Comparison of ENCODE assay signal across 1 cellular context in the genomic region with DNA sequence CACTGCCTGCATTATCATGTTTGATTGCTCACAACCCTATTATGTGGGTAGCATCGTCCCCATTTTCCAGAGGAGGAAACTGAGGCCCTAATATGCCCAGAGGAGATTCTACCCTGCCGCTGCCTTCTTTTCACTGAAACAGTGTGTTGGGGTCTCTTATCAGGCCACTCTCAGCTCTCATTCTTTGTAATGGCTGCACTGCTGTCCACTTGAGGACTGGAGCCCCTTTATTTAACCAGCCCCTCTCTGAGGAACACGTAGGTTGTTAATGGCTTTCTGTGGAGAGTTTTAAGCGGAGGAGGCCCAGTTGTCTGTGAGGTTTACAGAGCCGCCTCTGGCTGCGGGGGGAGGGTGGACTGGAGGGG.
TF ChIP-seq lines count a peak whose summit lies in the region.

No MANE protein-coding gene starts in this region.

TF ChIP-seq in K562, 482 proteins besides CTCF, POLR2A, EP300 and RAD21 (continues in another document):
- TF ChIP-seq ZNF324 (CRISPR knock-in tag; IDR thresholded peaks at IDR 0.05): no peak
- TF ChIP-seq ATF7 (IDR thresholded peaks at IDR 0.05): no peak
- TF ChIP-seq KDM4B (IDR thresholded peaks at IDR 0.05; ENCODE audit: borderline replicate concordance in 2 of 2, low read depth in 1 of 2): no peak
- peak in 1 of 2 experiments; percentile 60; a peak in 1 of 4 replicates for TF ChIP-seq TEAD1 (CRISPR knock-in tag; IDR thresholded peaks at IDR 0.05)
- no peak for TF ChIP-seq ZBTB8A (IDR thresholded peaks at IDR 0.05; ENCODE audit: partially characterized antibody)
- TF ChIP-seq SFPQ (IDR thresholded peaks at IDR 0.05; ENCODE audit: low read depth, low read length): no peak
- peak; percentile 83 for TF ChIP-seq MTF1 (CRISPR knock-in tag; IDR thresholded peaks at IDR 0.05; ENCODE audit: borderline replicate concordance)
- no peak for TF ChIP-seq HLTF (IDR thresholded peaks at IDR 0.05)
- TF ChIP-seq, protein P1, sequence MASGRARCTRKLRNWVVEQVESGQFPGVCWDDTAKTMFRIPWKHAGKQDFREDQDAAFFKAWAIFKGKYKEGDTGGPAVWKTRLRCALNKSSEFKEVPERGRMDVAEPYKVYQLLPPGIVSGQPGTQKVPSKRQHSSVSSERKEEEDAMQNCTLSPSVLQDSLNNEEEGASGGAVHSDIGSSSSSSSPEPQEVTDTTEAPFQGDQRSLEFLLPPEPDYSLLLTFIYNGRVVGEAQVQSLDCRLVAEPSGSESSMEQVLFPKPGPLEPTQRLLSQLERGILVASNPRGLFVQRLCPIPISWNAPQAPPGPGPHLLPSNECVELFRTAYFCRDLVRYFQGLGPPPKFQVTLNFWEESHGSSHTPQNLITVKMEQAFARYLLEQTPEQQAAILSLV (tag; IDR thresholded peaks at IDR 0.05): 0 out of 2 replicates have a peak, but pooled peaks have one; percentile 40
- no peak for TF ChIP-seq ZMIZ1 (IDR thresholded peaks at IDR 0.05; ENCODE audit: low read depth in 2 of 2, low read length in 2 of 2)
- TF ChIP-seq RERE (CRISPR knock-in tag; IDR thresholded peaks at IDR 0.05; ENCODE audit: borderline replicate concordance): no peak
- no peak for TF ChIP-seq ARID2 (IDR thresholded peaks at IDR 0.05)
- TF ChIP-seq, protein P2, sequence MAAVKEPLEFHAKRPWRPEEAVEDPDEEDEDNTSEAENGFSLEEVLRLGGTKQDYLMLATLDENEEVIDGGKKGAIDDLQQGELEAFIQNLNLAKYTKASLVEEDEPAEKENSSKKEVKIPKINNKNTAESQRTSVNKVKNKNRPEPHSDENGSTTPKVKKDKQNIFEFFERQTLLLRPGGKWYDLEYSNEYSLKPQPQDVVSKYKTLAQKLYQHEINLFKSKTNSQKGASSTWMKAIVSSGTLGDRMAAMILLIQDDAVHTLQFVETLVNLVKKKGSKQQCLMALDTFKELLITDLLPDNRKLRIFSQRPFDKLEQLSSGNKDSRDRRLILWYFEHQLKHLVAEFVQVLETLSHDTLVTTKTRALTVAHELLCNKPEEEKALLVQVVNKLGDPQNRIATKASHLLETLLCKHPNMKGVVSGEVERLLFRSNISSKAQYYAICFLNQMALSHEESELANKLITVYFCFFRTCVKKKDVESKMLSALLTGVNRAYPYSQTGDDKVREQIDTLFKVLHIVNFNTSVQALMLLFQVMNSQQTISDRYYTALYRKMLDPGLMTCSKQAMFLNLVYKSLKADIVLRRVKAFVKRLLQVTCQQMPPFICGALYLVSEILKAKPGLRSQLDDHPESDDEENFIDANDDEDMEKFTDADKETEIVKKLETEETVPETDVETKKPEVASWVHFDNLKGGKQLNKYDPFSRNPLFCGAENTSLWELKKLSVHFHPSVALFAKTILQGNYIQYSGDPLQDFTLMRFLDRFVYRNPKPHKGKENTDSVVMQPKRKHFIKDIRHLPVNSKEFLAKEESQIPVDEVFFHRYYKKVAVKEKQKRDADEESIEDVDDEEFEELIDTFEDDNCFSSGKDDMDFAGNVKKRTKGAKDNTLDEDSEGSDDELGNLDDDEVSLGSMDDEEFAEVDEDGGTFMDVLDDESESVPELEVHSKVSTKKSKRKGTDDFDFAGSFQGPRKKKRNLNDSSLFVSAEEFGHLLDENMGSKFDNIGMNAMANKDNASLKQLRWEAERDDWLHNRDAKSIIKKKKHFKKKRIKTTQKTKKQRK (IDR thresholded peaks at IDR 0.05; ENCODE audit: borderline replicate concordance, low read depth, low read length): no peak
- no peak for TF ChIP-seq TBL1XR1 (IDR thresholded peaks at IDR 0.05; ENCODE audit: low read length in 2 of 2)
- TF ChIP-seq NELFE (IDR thresholded peaks at IDR 0.05; ENCODE audit: insufficient read depth, insufficient read length): no peak
- no peak for TF ChIP-seq CTBP1 (IDR thresholded peaks at IDR 0.05; ENCODE audit: borderline replicate concordance)
- no peak for TF ChIP-seq ARID3A (IDR thresholded peaks at IDR 0.05; ENCODE audit: borderline replicate concordance, low read depth, low read length)
- TF ChIP-seq ZSCAN32 (CRISPR knock-in tag; IDR thresholded peaks at IDR 0.05): no peak
- no peak for TF ChIP-seq FIP1L1 (IDR thresholded peaks at IDR 0.05; ENCODE audit: low read depth, low read length, poor library complexity, severe bottlenecking)
- TF ChIP-seq GABPB1 (CRISPR knock-in tag; IDR thresholded peaks at IDR 0.05): no peak
- TF ChIP-seq PRDM10 (IDR thresholded peaks at IDR 0.05; ENCODE audit: partially characterized antibody): no peak
- TF ChIP-seq ZSCAN29 (IDR thresholded peaks at IDR 0.05): no peak
- TF ChIP-seq ID3 (CRISPR knock-in tag; IDR thresholded peaks at IDR 0.05): no peak
- TF ChIP-seq ID3 (tag; IDR thresholded peaks at IDR 0.05): peak; percentile 34; the same call in 1 of the 2 replicates
- peak; percentile 69; the same call in 1 of the 2 replicates for TF ChIP-seq ERF (CRISPR knock-in tag; IDR thresholded peaks at IDR 0.05)
- TF ChIP-seq NCOA1 (IDR thresholded peaks at IDR 0.05; ENCODE audit: low read depth): no peak
- no peak for TF ChIP-seq MYC (IDR thresholded peaks at IDR 0.05; ENCODE audit: low read depth, low read length)
- TF ChIP-seq MYC (CRISPR knock-in tag; IDR thresholded peaks at IDR 0.05; ENCODE audit: borderline replicate concordance, low read depth): no peak
- no peak for TF ChIP-seq PHF20 (IDR thresholded peaks at IDR 0.05; ENCODE audit: partially characterized antibody)
- TF ChIP-seq SREBF1 (IDR thresholded peaks at IDR 0.05; ENCODE audit: borderline replicate concordance, low read depth, low read length): no peak
- TF ChIP-seq, protein P3, sequence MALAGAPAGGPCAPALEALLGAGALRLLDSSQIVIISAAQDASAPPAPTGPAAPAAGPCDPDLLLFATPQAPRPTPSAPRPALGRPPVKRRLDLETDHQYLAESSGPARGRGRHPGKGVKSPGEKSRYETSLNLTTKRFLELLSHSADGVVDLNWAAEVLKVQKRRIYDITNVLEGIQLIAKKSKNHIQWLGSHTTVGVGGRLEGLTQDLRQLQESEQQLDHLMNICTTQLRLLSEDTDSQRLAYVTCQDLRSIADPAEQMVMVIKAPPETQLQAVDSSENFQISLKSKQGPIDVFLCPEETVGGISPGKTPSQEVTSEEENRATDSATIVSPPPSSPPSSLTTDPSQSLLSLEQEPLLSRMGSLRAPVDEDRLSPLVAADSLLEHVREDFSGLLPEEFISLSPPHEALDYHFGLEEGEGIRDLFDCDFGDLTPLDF (CRISPR knock-in tag; IDR thresholded peaks at IDR 0.05): no peak
